9 cellular contexts compared by ENCODE assay signal in the genomic region with DNA sequence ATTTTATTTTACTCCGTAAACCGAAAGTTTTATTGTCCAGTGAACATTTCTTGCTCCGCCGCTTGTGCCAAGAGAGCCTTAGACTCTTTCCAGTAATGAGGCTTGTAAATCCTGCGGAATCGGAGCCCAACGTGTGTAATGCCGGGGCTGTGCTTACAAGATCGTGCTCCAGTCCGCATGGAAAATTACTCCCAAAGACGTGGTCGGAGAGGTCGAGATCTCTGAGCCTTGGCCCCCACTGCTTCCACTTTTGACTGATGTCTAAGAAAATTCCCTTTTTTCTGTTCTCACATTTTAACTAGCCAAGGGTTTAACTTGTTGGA. TPM values are rescaled to one million over a fixed set of nuclear protein-coding genes. Genes with fewer than 3 reads are reported as not detected.
DNase-seq lines count a peak whose midpoint lies in the region; ATAC-seq lines count a peak whose summit lies in the region.
"Had no signal": no experiment of that assay in that cellular context is flagged by ENCODE, and none has a peak within 500 bp of the region (broad histone marks: within the 10 kb centered on the region; RNA-seq: fewer than 3 reads in every experiment).

No MANE protein-coding gene starts in this region.

- peaks cover 14% of the 10 kb centered on the region for H3K4me1 Mint-ChIP-seq in activated T-cell treated with anti-CD3 and anti-CD28 coated beads, Interleukin-2, amount 50 U/mL, for 4 hours (ENCODE audit: low read depth)
- H3K4me1 Mint-ChIP-seq in stimulated activated naive CD8-positive, alpha-beta T cell treated with anti-CD3 and anti-CD28 coated beads, Interleukin-15, amount 100 ng/mL, for 72 hours, result peaks cover 11% of the 10 kb centered on the region

- H3K27me3 ChIP-seq in iPS-20b (ENCODE audit: insufficient read depth, low read length), result peaks cover 17% of the 10 kb centered on the region; the same call in 1 of the 2 replicates

- no peak for ATAC-seq in activated T-cell treated with anti-CD3 and anti-CD28 coated beads, Interleukin-2, amount 50 U/mL, for 4 hours
- no peak for ATAC-seq in stimulated activated naive CD8-positive, alpha-beta T cell treated with anti-CD3 and anti-CD28 coated beads, Interleukin-15, amount 100 ng/mL, for 72 hours
- ATAC-seq in HG03175 (IDR thresholded peaks at IDR 0.05; ENCODE audit: unreplicated experiment), result no peak

- H3K36me3 ChIP-seq in iPS-20b (ENCODE audit: insufficient read depth, low read depth, low read length), result no peaks in the 10 kb centered on the region

- DNase-seq in activated T-cell treated with anti-CD3 and anti-CD28 coated beads, Interleukin-2, amount 50 U/mL, for 4 hours, result no peak
- DNase-seq in activated T-cell treated with anti-CD3 and anti-CD28 coated beads, Interleukin-2, amount 50 U/mL, for 48 hours, result no peak
- no peak for DNase-seq in stimulated activated naive CD8-positive, alpha-beta T cell treated with anti-CD3 and anti-CD28 coated beads, Interleukin-15, amount 100 ng/mL, for 72 hours
- DNase-seq in SW 1271 (lab: John Stamatoyannopoulos, UW), result no peak
- no peak for DNase-seq in central memory CD4-positive, alpha-beta T cell

- H3K4me3 ChIP-seq in iPS-20b (ENCODE audit: low read length), result peak overlapping the region; percentile 68
- H3K4me3 ChIP-seq: GM12878 had no signal

- H3K36me3 Mint-ChIP-seq in activated T-cell treated with anti-CD3 and anti-CD28 coated beads, Interleukin-2, amount 50 U/mL, for 4 hours (ENCODE audit: insufficient read depth), result no peaks in the 10 kb centered on the region

- peaks cover 47% of the 10 kb centered on the region for H3K27me3 Mint-ChIP-seq in activated T-cell treated with anti-CD3 and anti-CD28 coated beads, Interleukin-2, amount 50 U/mL, for 4 hours (ENCODE audit: low read depth)
- H3K27me3 Mint-ChIP-seq in stimulated activated naive CD8-positive, alpha-beta T cell treated with anti-CD3 and anti-CD28 coated beads, Interleukin-15, amount 100 ng/mL, for 72 hours, result peaks cover 72% of the 10 kb centered on the region

- H3K4me3 Mint-ChIP-seq in activated T-cell treated with anti-CD3 and anti-CD28 coated beads, Interleukin-2, amount 50 U/mL, for 4 hours, result peak overlapping the region; percentile 24
- H3K4me3 Mint-ChIP-seq in stimulated activated naive CD8-positive, alpha-beta T cell treated with anti-CD3 and anti-CD28 coated beads, Interleukin-15, amount 100 ng/mL, for 72 hours, result peak overlapping the region; percentile 65 to 66

- H3K27ac Mint-ChIP-seq in stimulated activated naive CD8-positive, alpha-beta T cell treated with anti-CD3 and anti-CD28 coated beads, Interleukin-15, amount 100 ng/mL, for 72 hours, result no peak overlapping the region

- WGBS in adipose tissue, 3 donors, result 2 to 7% (median 6%) methylated on average over 13 of the region's 13 CpGs

- H3K4me1 ChIP-seq in iPS-20b (ENCODE audit: insufficient read depth, low read length), result peaks cover 13% of the 10 kb centered on the region

- no peaks in the 10 kb centered on the region for H3K9me3 Mint-ChIP-seq in activated T-cell treated with anti-CD3 and anti-CD28 coated beads, Interleukin-2, amount 50 U/mL, for 4 hours
- no peaks in the 10 kb centered on the region for H3K9me3 Mint-ChIP-seq in stimulated activated naive CD8-positive, alpha-beta T cell treated with anti-CD3 and anti-CD28 coated beads, Interleukin-15, amount 100 ng/mL, for 72 hours

- peak overlapping the region; percentile 82 for H3K9ac ChIP-seq in iPS-20b (ENCODE audit: low read depth, low read length)

- peak overlapping the region; percentile 92 for H3K27ac ChIP-seq in adipose tissue (ENCODE audit: low read depth, low read length)
- H3K27ac ChIP-seq in iPS-20b (ENCODE audit: low read length), result no peak overlapping the region

- H3K9me3 ChIP-seq in iPS-20b (ENCODE audit: insufficient read depth, low read depth, low read length), result no peaks in the 10 kb centered on the region

RNA-seq across cellular contexts. Expression of gene PLOD2, which starts 0.7 kb away (rescaled TPM):
- total RNA-seq in activated T-cell treated with anti-CD3 and anti-CD28 coated beads, Interleukin-2, amount 50 U/mL, for 4 hours, result under 1 TPM; 0.21 to 0.71 (median 0.61) TPM
- polyA plus RNA-seq in adipose tissue, result 100 to 1,000 TPM in 1 of 3 donors, 10 to 100 TPM in 2; 13.9 to 137 (median 29.7) TPM
